13 cellular contexts compared by ENCODE assay signal in the genomic region with DNA sequence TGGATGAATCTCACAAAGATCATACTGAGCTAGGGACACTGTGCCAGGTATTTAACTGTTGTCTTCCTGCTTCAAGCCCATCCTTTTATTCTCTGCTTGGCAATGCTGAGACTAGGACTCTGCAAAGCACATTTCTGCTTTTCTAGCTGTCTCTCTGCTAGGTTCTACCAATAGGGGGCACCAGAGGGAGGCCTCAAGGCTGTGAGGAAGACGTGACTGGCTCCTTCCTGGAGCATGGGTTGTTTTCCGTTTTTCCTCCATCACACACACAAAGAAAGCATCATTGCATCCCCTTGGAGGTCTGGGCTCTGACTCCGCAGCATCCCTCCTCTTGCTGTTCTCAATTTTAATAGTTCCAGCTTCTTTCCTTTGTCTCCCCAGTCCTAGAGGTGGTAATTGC. TPM values are rescaled to one million over a fixed set of nuclear protein-coding genes. Genes with fewer than 3 reads are reported as not detected.
DNase-seq lines count a peak whose midpoint lies in the region; ATAC-seq and TF ChIP-seq lines count a peak whose summit lies in the region.
"Had no signal": no experiment of that assay in that cellular context is flagged by ENCODE, and none has a peak within 500 bp of the region (broad histone marks: within the 10 kb centered on the region; RNA-seq: fewer than 3 reads in every experiment).

No MANE protein-coding gene starts in this region.

- TF ChIP-seq CTCF in BJ (IDR thresholded peaks at IDR 0.05; ENCODE audit: insufficient read depth, low read depth, low read length), result peak; percentile 32
- peak; percentile 34; the same call in 1 of the 2 replicates for TF ChIP-seq CTCF in GM12874 (IDR thresholded peaks at IDR 0.05; ENCODE audit: insufficient read depth, low read depth, low read length)
- peak; percentile 38 for TF ChIP-seq CTCF in foreskin keratinocyte (conservative IDR thresholded peaks at IDR 0.05)

- H3K27me3 Mint-ChIP-seq in activated T-helper 2 cell treated with anti-CD3 and anti-CD28 coated beads, Interferon-gamma antibody, Interleukin-2, Interleukin-4, amounts not matched to agents 10 μg/mL and 5 μg/mL and 100 μg/mL, durations not matched to agents 14 hours and 24 hours and 36 hours (ENCODE audit: low read depth), result peaks cover 18% of the 10 kb centered on the region

- in situ Hi-C loops in G401 (cut with HindIII; ENCODE audit: low sequenced_read_pairs), result loop anchor here (25.0 kb wide), 1 partner anchor 334 kb away; no protein-coding TSS in a partner anchor

- no peaks in the 10 kb centered on the region for H3K4me1 Mint-ChIP-seq in activated T-helper 2 cell treated with anti-CD3 and anti-CD28 coated beads, Interferon-gamma antibody, Interleukin-2, Interleukin-4, amounts not matched to agents 10 μg/mL and 5 μg/mL and 100 μg/mL, durations not matched to agents 14 hours and 24 hours and 36 hours (ENCODE audit: low read depth)

- DNase-seq in BJ (ENCODE audit: low read depth), result no peak
- DNase-seq in SJSA1 (ENCODE audit: low read depth in 1 of 2, low spot score in 2 of 2), result peak in 1 of 2 experiments; percentile 40
- DNase-seq in foreskin keratinocyte, result no peak
- no peak for DNase-seq in activated T-helper 2 cell treated with anti-CD3 and anti-CD28 coated beads, Interferon-gamma antibody, Interleukin-2, Interleukin-4, amounts not matched to agents 10 μg/mL and 5 μg/mL and 100 μg/mL, durations not matched to agents 14 hours and 24 hours and 36 hours (ENCODE audit: low spot score)
- no peak for DNase-seq in NCI-H187 (lab: John Stamatoyannopoulos, UW)
- DNase-seq in sciatic nerve (ENCODE audit: low spot score), result no peak
- no peak for DNase-seq in G401 (ENCODE audit: low spot score)
- DNase-seq: DMS153, H7, NCI-H1048, RPMI8226, thyroid gland had no signal

- H3K36me3 ChIP-seq in BJ (ENCODE audit: control insufficient read depth, insufficient read depth, low read length) (no peaks in the 10 kb centered on the region), SJSA1 (no peaks in the 10 kb centered on the region)
- H3K36me3 ChIP-seq: thyroid gland had no signal

- no peaks in the 10 kb centered on the region for H3K27me3 ChIP-seq in BJ (ENCODE audit: control insufficient read depth, insufficient read depth, low read length)
- no peaks in the 10 kb centered on the region for H3K27me3 ChIP-seq in SJSA1 (replicated peaks)
- peaks cover 2% of the 10 kb centered on the region for H3K27me3 ChIP-seq in foreskin keratinocyte
- H3K27me3 ChIP-seq: thyroid gland had no signal

- no peak overlapping the region for H3K27ac Mint-ChIP-seq in activated T-helper 2 cell treated with anti-CD3 and anti-CD28 coated beads, Interferon-gamma antibody, Interleukin-2, Interleukin-4, amounts not matched to agents 10 μg/mL and 5 μg/mL and 100 μg/mL, durations not matched to agents 14 hours and 24 hours and 36 hours

- H3K9me3 Mint-ChIP-seq in activated T-helper 2 cell treated with anti-CD3 and anti-CD28 coated beads, Interferon-gamma antibody, Interleukin-2, Interleukin-4, amounts not matched to agents 10 μg/mL and 5 μg/mL and 100 μg/mL, durations not matched to agents 14 hours and 24 hours and 36 hours, result no peaks in the 10 kb centered on the region

- POLR2A ChIA-PET in BJ (lab: Charles Lee), result interaction anchor here (0.6 kb wide), 1 partner anchor 12 kb away, joined by 4 read pairs; no protein-coding TSS in a partner anchor

- CTCF ChIA-PET in BJ (lab: Yijun Ruan, JAX), result interaction anchor here (0.6 to 1.4 kb wide), 3 partner anchors 9 to 609 kb away, joined by 3 to 4 read pairs (median 3); no protein-coding TSS in a partner anchor

- H3K4me1 ChIP-seq in SJSA1 (replicated peaks), result peaks cover 42% of the 10 kb centered on the region
- H3K4me1 ChIP-seq in foreskin keratinocyte, result no peaks in the 10 kb centered on the region

- H3K4me3 ChIP-seq in BJ (ENCODE audit: low read depth, low read length), result no peak overlapping the region
- H3K4me3 ChIP-seq in SJSA1, result no peak overlapping the region
- H3K4me3 ChIP-seq: thyroid gland had no signal

- ATAC-seq in foreskin keratinocyte, result no peak
- no peak for ATAC-seq in sciatic nerve

- intact Hi-C loops in activated T-helper 2 cell treated with anti-CD3 and anti-CD28 coated beads, Interferon-gamma antibody, Interleukin-2, Interleukin-4, amounts not matched to agents 10 μg/mL and 5 μg/mL and 100 μg/mL, durations not matched to agents 14 hours and 24 hours and 36 hours (cut with micrococcal nuclease), result loop anchor here (5.0 kb wide), 1 partner anchor 1786 kb away; no protein-coding TSS in a partner anchor
- intact Hi-C loops in sciatic nerve (cut with DNase I), result no loop called here

- H3K36me3 Mint-ChIP-seq in activated T-helper 2 cell treated with anti-CD3 and anti-CD28 coated beads, Interferon-gamma antibody, Interleukin-2, Interleukin-4, amounts not matched to agents 10 μg/mL and 5 μg/mL and 100 μg/mL, durations not matched to agents 14 hours and 24 hours and 36 hours (ENCODE audit: low read depth), result no peaks in the 10 kb centered on the region

- H3K9me3 ChIP-seq in SJSA1 (replicated peaks), result no peaks in the 10 kb centered on the region
- H3K9me3 ChIP-seq: thyroid gland had no signal

- no peak overlapping the region for H3K4me3 Mint-ChIP-seq in activated T-helper 2 cell treated with anti-CD3 and anti-CD28 coated beads, Interferon-gamma antibody, Interleukin-2, Interleukin-4, amounts not matched to agents 10 μg/mL and 5 μg/mL and 100 μg/mL, durations not matched to agents 14 hours and 24 hours and 36 hours (ENCODE audit: low read depth)

- peak overlapping the region; percentile 95 for H3K27ac ChIP-seq in SJSA1
- H3K27ac ChIP-seq in foreskin keratinocyte, result no peak overlapping the region
- H3K27ac ChIP-seq: thyroid gland had no signal

RNA-seq across cellular contexts. Expression of gene DCTD, which starts 10.9 kb away (rescaled TPM):
- polyA plus RNA-seq in BJ (2011; rRNA removed), result 151 and 190 TPM in 2 replicates
- polyA minus RNA-seq in BJ (2011; rRNA and poly(A)+ RNA removed), result 58.0 and 61.2 TPM in 2 replicates
- 99.4 and 99.7 TPM in 2 replicates for total RNA-seq in SJSA1 (2014; rRNA removed; shearing (Covaris generic))
- 78.4 and 79.8 TPM in 2 replicates for total RNA-seq in foreskin keratinocyte
- 71.7 and 77.7 TPM in 2 replicates for polyA plus RNA-seq in foreskin keratinocyte
- 121 and 133 TPM in 2 replicates for total RNA-seq in activated T-helper 2 cell treated with anti-CD3 and anti-CD28 coated beads, Interferon-gamma antibody, Interleukin-2, Interleukin-4, amounts not matched to agents 10 μg/mL and 5 μg/mL and 100 μg/mL, durations not matched to agents 14 hours and 24 hours and 36 hours
- 85.2 TPM for total RNA-seq in sciatic nerve
- 107 and 122 TPM in 2 replicates for total RNA-seq in G401 (2014; rRNA removed; shearing (Covaris generic))
